ENCODE assay signal across 9 cellular contexts in the genomic region with DNA sequence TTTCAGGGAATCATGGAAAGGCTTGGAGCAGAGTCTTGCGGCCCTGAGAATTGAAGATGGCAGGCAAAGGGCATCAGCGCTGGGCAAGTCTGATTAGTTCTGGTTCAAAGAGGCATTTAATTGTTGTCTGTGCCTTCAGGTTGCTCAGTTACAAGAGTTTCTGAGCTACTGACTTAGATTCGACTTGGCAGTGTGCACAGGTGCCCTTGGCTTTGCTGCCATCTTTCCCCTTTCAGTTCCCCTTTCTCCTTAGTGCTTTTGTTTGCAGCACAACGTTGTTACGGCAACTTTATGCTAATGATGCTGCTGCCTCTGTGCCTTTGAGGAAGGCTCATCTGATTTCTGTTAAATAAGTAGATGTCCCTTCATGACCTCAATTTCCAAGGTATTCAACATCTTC. TPM values are rescaled to one million over a fixed set of nuclear protein-coding genes. Genes with fewer than 3 reads are reported as not detected.
DNase-seq lines count a peak whose midpoint lies in the region; ATAC-seq, FAIRE-seq and TF ChIP-seq lines count a peak whose summit lies in the region.
"Had no signal": no experiment of that assay in that cellular context is flagged by ENCODE, and none has a peak within 500 bp of the region (broad histone marks: within the 10 kb centered on the region; RNA-seq: fewer than 3 reads in every experiment).

No MANE protein-coding gene starts in this region.

- no peak overlapping the region for H3K27ac ChIP-seq in DOHH2 (ENCODE audit: low read depth, low read length)
- H3K27ac ChIP-seq in H1 (ENCODE audit: low read depth, low read length): peak overlapping the region; percentile 61; the same call in 1 of the 2 replicates
- H3K27ac ChIP-seq in GM23248: no peak overlapping the region

- no peak overlapping the region for H3K4ac ChIP-seq in H1 (replicated peaks; ENCODE audit: insufficient read length, low read depth, low read length)

- H3K79me2 ChIP-seq in DOHH2 (ENCODE audit: control insufficient read depth, low read length) (no peaks in the 10 kb centered on the region), H1 (ENCODE audit: control insufficient read depth in 1 of 2, insufficient read depth in 2 of 2, low read length in 2 of 2) (no peaks in the 10 kb centered on the region), GM23248 (ENCODE audit: insufficient read depth) (no peaks in the 10 kb centered on the region)

- H3K56ac ChIP-seq in H1 (replicated peaks; ENCODE audit: insufficient read length, low read depth, low read length): no peak overlapping the region

- no peaks in the 10 kb centered on the region; the same call in 1 of the 2 replicates for H3K79me1 ChIP-seq in H1 (ENCODE audit: low read depth, low read length)

- POLR2A ChIA-PET in H1 (lab: Charles Lee; ENCODE audit: partially characterized antibody): no interaction called here

- H2AFZ ChIP-seq in H1 (ENCODE audit: low read length): no peak overlapping the region
- H2AFZ ChIP-seq in GM23248: no peak overlapping the region

- H3K4me3 ChIP-seq in DOHH2 (ENCODE audit: low read length) (peak overlapping the region; percentile 27; the same call in 1 of the 2 replicates), H1 (ENCODE audit: extremely low read depth in 1 of 4, insufficient read depth in 2 of 4, low read depth in 3 of 4, low read length in 4 of 4) (no peak overlapping the region), GM23248 (no peak overlapping the region)

- H2BK120ac ChIP-seq in H1 (replicated peaks; ENCODE audit: low read depth, low read length): no peak overlapping the region

- H3K27me3 ChIP-seq in DOHH2 (ENCODE audit: control insufficient read depth, low read length) (no peaks in the 10 kb centered on the region), H1 (replicated peaks in 1 of 4; ENCODE audit: control insufficient read depth in 3 of 4, extremely low read depth in 1 of 4, insufficient read depth in 3 of 4, low read length in 3 of 4) (no peaks in the 10 kb centered on the region), GM23248 (replicated peaks; ENCODE audit: insufficient read depth) (no peaks in the 10 kb centered on the region)

- H3K23ac ChIP-seq in H1 (ENCODE audit: insufficient read length): no peak overlapping the region

- H3K9me2 ChIP-seq in DOHH2 (replicated peaks; ENCODE audit: control insufficient read depth, low read length) (no peaks in the 10 kb centered on the region), GM23248 (ENCODE audit: insufficient read depth) (no peaks in the 10 kb centered on the region)

- no peak overlapping the region for H3K18ac ChIP-seq in H1 (ENCODE audit: extremely low read depth, low read length)

- no peak overlapping the region for H4K91ac ChIP-seq in H1 (replicated peaks; ENCODE audit: insufficient read length, low read length)

- no peak overlapping the region for H2BK12ac ChIP-seq in H1 (ENCODE audit: low read depth, low read length)

- no peaks in the 10 kb centered on the region for H3K36me3 ChIP-seq in DOHH2 (ENCODE audit: control insufficient read depth, low read length)
- no peaks in the 10 kb centered on the region for H3K36me3 ChIP-seq in H1 (ENCODE audit: control insufficient read depth in 2 of 4, insufficient read depth in 4 of 4, low read length in 3 of 4)
- H3K36me3 ChIP-seq in GM23248 (ENCODE audit: low read depth): no peaks in the 10 kb centered on the region

- no peaks in the 10 kb centered on the region for H3F3A ChIP-seq in DOHH2 (ENCODE audit: control insufficient read depth, insufficient read depth)
- no peaks in the 10 kb centered on the region for H3F3A ChIP-seq in GM23248 (ENCODE audit: insufficient read depth)

- no peak for TF ChIP-seq POLR2A in H1 (IDR thresholded peaks at IDR 0.05; ENCODE audit: control extremely low read depth in 1 of 2, low read depth in 2 of 2, low read length in 2 of 2)

- no peak overlapping the region; the same call in 1 of the 2 replicates for H2BK5ac ChIP-seq in H1 (ENCODE audit: low read depth, low read length)

- peaks cover 29% of the 10 kb centered on the region for H3K4me1 ChIP-seq in DOHH2 (ENCODE audit: control insufficient read depth, low read length)
- H3K4me1 ChIP-seq in H1 (replicated peaks in 1 of 4; ENCODE audit: control insufficient read depth in 3 of 4, insufficient read depth in 4 of 4, low read length in 3 of 4): peaks cover 0 to 7% (median 3%) of the 10 kb centered on the region in 4 experiments; a peak in 2 of 7 replicates
- no peaks in the 10 kb centered on the region for H3K4me1 ChIP-seq in GM23248 (ENCODE audit: insufficient read depth)

- no peak overlapping the region for H2BK20ac ChIP-seq in H1 (ENCODE audit: low read length)

- in situ Hi-C loops in GM23248 (cut with MboI): no loop called here

- no peak for TF ChIP-seq CTCF in DOHH2 (IDR thresholded peaks at IDR 0.05; ENCODE audit: low read depth, low read length, poor library complexity, severe bottlenecking)
- no peak for TF ChIP-seq CTCF in H1 (IDR thresholded peaks at IDR 0.05; ENCODE audit: control extremely low read depth in 1 of 3, insufficient read depth in 1 of 3, low read depth in 1 of 3, low read length in 3 of 3)

- FAIRE-seq in H1 (lab: Jason Lieb, UNC) (peak; percentile 96), urothelium cell line (lab: Jason Lieb, UNC) (no peak)
- FAIRE-seq: islet of Langerhans had no signal

- H4K8ac ChIP-seq in H1 (ENCODE audit: extremely low read depth, insufficient read depth, low read length): no peak overlapping the region

- no peak overlapping the region for H3K14ac ChIP-seq in H1 (ENCODE audit: insufficient read length)

- H2BK15ac ChIP-seq in H1 (ENCODE audit: low read length): 0 out of 2 replicates have a peak overlapping the region, but pooled peaks have one; percentile 23

- H4K5ac ChIP-seq in H1 (ENCODE audit: insufficient read length, low read depth, low read length): no peak overlapping the region

- H3K23me2 ChIP-seq in H1 (ENCODE audit: low read depth, low read length): no peaks in the 10 kb centered on the region; the same call in 1 of the 2 replicates

- CTCF ChIA-PET in H1 (lab: Charles Lee; ENCODE audit: partially characterized antibody): interaction anchor here (1.5 to 3.4 kb wide), 3 partner anchors 14 to 41 kb away, joined by 3 to 13 read pairs (median 6); no protein-coding TSS in a partner anchor

- H2AK5ac ChIP-seq in H1 (ENCODE audit: low read depth, low read length): no peak overlapping the region

- H3K9ac ChIP-seq in H1 (replicated peaks in 1 of 4; ENCODE audit: extremely low read depth in 1 of 4, low read depth in 3 of 4, low read length in 3 of 4) (no peak overlapping the region), GM23248 (no peak overlapping the region)

- TF ChIP-seq RAD21 in H1 (IDR thresholded peaks at IDR 0.05 in 1 of 2, conservative IDR thresholded peaks at IDR 0.05 in 1 of 2; ENCODE audit: low read depth in 2 of 2, low read length in 2 of 2): no peak

- peak; percentile 96 for ATAC-seq in GM21367 (IDR thresholded peaks at IDR 0.05; ENCODE audit: unreplicated experiment)
- ATAC-seq in HG03469 (IDR thresholded peaks at IDR 0.05; ENCODE audit: unreplicated experiment): peak; percentile 94

- DNase-seq in H1 (ENCODE audit: low read depth in 1 of 2, low spot score in 2 of 2) (peak in 1 of 2 experiments; percentile 17), urothelium cell line (ENCODE audit: low spot score) (no peak), GM23248 (no peak), DMS114 treated with DMSO at 0.1 percent for 48 hours (lab: John Stamatoyannopoulos, UW; ENCODE audit: unreplicated experiment) (no peak)
- DNase-seq in activated CD4-positive, alpha-beta T cell treated with anti-CD3 and anti-CD28 coated beads, Interleukin-2, amount 50 U/mL, for 48 hours: no peak

- peak overlapping the region; percentile 56 for H3K4me2 ChIP-seq in DOHH2 (ENCODE audit: low read length)
- no peak overlapping the region for H3K4me2 ChIP-seq in H1 (ENCODE audit: insufficient read depth in 1 of 2, low read depth in 2 of 2, low read length in 2 of 2)
- no peak overlapping the region for H3K4me2 ChIP-seq in GM23248 (ENCODE audit: unreplicated experiment)

- WGBS in H1 (ENCODE audit: extremely low coverage in 1 of 2, insufficient coverage in 1 of 2, insufficient read length in 1 of 2, insufficient replicate concordance in 2 of 2, low coverage in 1 of 2, low lambda C conversion rate in 2 of 2, missing lambda C conversion rate in 1 of 2), 2 experiments: 76% methylated on average over 5 of the region's 5 CpGs; no CpG with 5 or more reads in 1 of the 2 experiments
- WGBS in GM23248 (ENCODE audit: low coverage in 1 of 2, low lambda C conversion rate in 2 of 2, missing lambda C conversion rate in 2 of 2), 2 experiments: 91 to 94% methylated on average over 5 of the region's 5 CpGs

- H4K20me1 ChIP-seq in DOHH2 (ENCODE audit: control insufficient read depth, insufficient read depth, low read depth, low read length) (no peaks in the 10 kb centered on the region), H1 (replicated peaks in 1 of 2; ENCODE audit: control insufficient read depth in 1 of 2, insufficient read depth in 2 of 2, low read length in 2 of 2) (no peaks in the 10 kb centered on the region), GM23248 (ENCODE audit: insufficient read depth) (no peaks in the 10 kb centered on the region)

- TF ChIP-seq EP300 in H1 (IDR thresholded peaks at IDR 0.05; ENCODE audit: borderline replicate concordance in 1 of 2, low read depth in 2 of 2, low read length in 2 of 2): 0 out of 3 replicates have a peak, but pooled peaks of 1 of the 2 experiments have one; percentile 9

- H3K9me3 ChIP-seq in DOHH2 (ENCODE audit: control insufficient read depth, insufficient read depth, low read length) (no peaks in the 10 kb centered on the region), H1 (ENCODE audit: insufficient read depth in 2 of 2, low read depth in 1 of 2, low read length in 1 of 2) (no peaks in the 10 kb centered on the region), GM23248 (ENCODE audit: low read depth) (no peaks in the 10 kb centered on the region)

RNA-seq across cellular contexts. Expression of a gene that starts 12.5 kb away (rescaled TPM):
- total RNA-seq in H1 (2021; fragmentation: NEBNext Ultra II Directional; extraction: Animal tissue kit (Norgen Biotek cat#: 25700)): not detected in 2 replicates
- polyA plus RNA-seq in H1 (2011; rRNA removed) (not detected in 2 replicates), GM23248 (2016; fragmentation: Nextera tagmentation; extraction: Ambion mirVana) (not detected in 2 replicates)
- polyA plus RNA-seq in H1 (2011; cell fraction: cytosol; rRNA removed): not detected
- not detected for polyA plus RNA-seq in H1 (2011; cell fraction: nucleus; rRNA removed)
- polyA plus RNA-seq in H1 (2012, experiment 1 of 2): 0.07 to 0.09 TPM in 2 of 4 replicates, not detected in the others
- not detected for polyA plus RNA-seq in H1 (2012, experiment 2 of 2)
- not detected for polyA plus RNA-seq in H1 (2013, experiment 1 of 2)
- polyA plus RNA-seq in H1 (2013, experiment 2 of 2): not detected
- not detected in 2 replicates for polyA minus RNA-seq in H1 (2011; rRNA and poly(A)+ RNA removed)
- polyA minus RNA-seq in H1 (2011; cell fraction: cytosol; rRNA and poly(A)+ RNA removed): not detected
- not detected for polyA minus RNA-seq in H1 (2011; cell fraction: nucleus; rRNA and poly(A)+ RNA removed)
- total RNA-seq in GM23248 (2014; rRNA removed; shearing (Covaris generic)): not detected in 2 replicates

RNA-seq across cellular contexts. Expression of a gene that starts 50.8 kb away (rescaled TPM):
- not detected in 2 replicates for total RNA-seq in H1 (2021; fragmentation: NEBNext Ultra II Directional; extraction: Animal tissue kit (Norgen Biotek cat#: 25700))
- polyA plus RNA-seq in H1 (2011; rRNA removed) (0.05 and 0.06 TPM in 2 replicates), GM23248 (2016; fragmentation: Nextera tagmentation; extraction: Ambion mirVana) (not detected in 2 replicates)
- not detected for polyA plus RNA-seq in H1 (2011; cell fraction: cytosol; rRNA removed)
- polyA plus RNA-seq in H1 (2011; cell fraction: nucleus; rRNA removed): not detected
- 0.11 to 0.31 TPM (median 0.27 TPM) in 3 of 4 replicates, not detected in the other for polyA plus RNA-seq in H1 (2012, experiment 1 of 2)
- not detected for polyA plus RNA-seq in H1 (2012, experiment 2 of 2)
- polyA plus RNA-seq in H1 (2013, experiment 1 of 2): 0.12 TPM
- polyA plus RNA-seq in H1 (2013, experiment 2 of 2): 0.22 TPM
- polyA minus RNA-seq in H1 (2011; rRNA and poly(A)+ RNA removed): not detected in 2 replicates
- not detected for polyA minus RNA-seq in H1 (2011; cell fraction: cytosol; rRNA and poly(A)+ RNA removed)
- 0.60 TPM for polyA minus RNA-seq in H1 (2011; cell fraction: nucleus; rRNA and poly(A)+ RNA removed)
- 0.22 TPM in 1 of 2 replicates, not detected in the other for total RNA-seq in GM23248 (2014; rRNA removed; shearing (Covaris generic))
